34 cellular contexts compared by ENCODE assay signal in genomic region chr13:54912367-54912766, GRCh38.
"Had no signal": no experiment of that assay in that cellular context is flagged by ENCODE, and none has a peak within 500 bp of the region (broad histone marks: within the 10 kb centered on the region; RNA-seq: fewer than 3 reads in every experiment).

No MANE protein-coding gene starts in this region.

- H3K4me3 ChIP-seq: MG63 had no signal

- H3K27me3 ChIP-seq: MG63 had no signal

- H3K36me3 ChIP-seq: MG63 had no signal

- H3K9me3 ChIP-seq: MG63 had no signal

- DNase-seq: Karpas-422, Kasumi-1, MG63, MM.1S, MV-4-11, NCI-H1048, NCI-H1092, NCI-H1092 treated with DMSO at 0.1 percent for 48 hours, NCI-H1105, NCI-H1105 treated with DMSO at 0.1 percent for 48 hours, NCI-H1417, NCI-H1417 treated with DMSO at 0.1 percent for 48 hours, NCI-H1436, NCI-H1436 treated with DMSO at 0.1 percent for 48 hours, NCI-H146, NCI-H1694, NCI-H1694 treated with DMSO at 0.1 percent for 48 hours, NCI-H187, NCI-H187 treated with DMSO at 0.1 percent for 48 hours, NCI-H1930, NCI-H2029, NCI-H2029 treated with DMSO at 0.1 percent for 48 hours, NCI-H2081, NCI-H2081 treated with DMSO at 0.1 percent for 48 hours, NCI-H2107, NCI-H2171, NCI-H2171 treated with DMSO at 0.1 percent for 48 hours, NCI-H2227 treated with DMSO at 0.1 percent for 48 hours, NCI-H226, NCI-H345, NCI-H446, NCI-H446 treated with DMSO at 0.1 percent for 48 hours, NCI-H510A, NCI-H510A treated with DMSO at 0.1 percent for 48 hours had no signal
